ENCODE assay signal across 8 cellular contexts in genomic region chr16:2003827-2004641, GRCh38. TPM values are rescaled to one million over a fixed set of nuclear protein-coding genes. Genes with fewer than 3 reads are reported as not detected.
DNase-seq lines count a peak whose midpoint lies in the region; ATAC-seq and TF ChIP-seq lines count a peak whose summit lies in the region.

No MANE protein-coding gene starts in this region.

- peaks cover 16 to 51% (median 24%) of the 10 kb centered on the region in 4 donors for H3K4me1 ChIP-seq in Peyer's patch

- H3K9me3 ChIP-seq in Peyer's patch: no peaks in the 10 kb centered on the region

- peak; percentile 52 for ATAC-seq in GM19328 (IDR thresholded peaks at IDR 0.05; ENCODE audit: unreplicated experiment)

- TF ChIP-seq CTCF in Peyer's patch (IDR thresholded peaks at IDR 0.05) (peak; percentile 94 to 98 (median 98)), fibroblast of mammary gland (conservative IDR thresholded peaks at IDR 0.05; ENCODE audit: control insufficient read depth, insufficient read depth, low read depth, low read length) (peak; percentile 87), nephron (IDR thresholded peaks at IDR 0.05; ENCODE audit: unreplicated experiment in 3 of 3) (peak; percentile 94 to 97 (median 96))

- H3K4me3 Mint-ChIP-seq in nephron: no peak overlapping the region

- peaks cover 4% of the 10 kb centered on the region for H3K27me3 Mint-ChIP-seq in nephron (ENCODE audit: low read depth)

- H3K27me3 ChIP-seq in Peyer's patch: no peaks in the 10 kb centered on the region

- H3K36me3 ChIP-seq in Peyer's patch: peaks cover 0 to 44% (median 3%) of the 10 kb centered on the region in 3 donors

- H3K9me3 Mint-ChIP-seq in nephron: no peaks in the 10 kb centered on the region

- no peak for TF ChIP-seq POLR2A in Peyer's patch (IDR thresholded peaks at IDR 0.05)

- peaks cover 32% of the 10 kb centered on the region for H3K4me1 Mint-ChIP-seq in nephron

- DNase-seq in AG08396 (ENCODE audit: low spot score) (peak; percentile 95), LHCN-M2 (ENCODE audit: low read depth) (peak; percentile 97), Peyer's patch (peak; percentile 93 to 96 (median 95)), activated T-helper 1 cell treated with Interleukin-2 at 50 U/mL for 16 hours (ENCODE audit: low read depth) (peak; percentile 78), fibroblast of mammary gland (ENCODE audit: low read depth) (peak; percentile 86)
- DNase-seq in stimulated activated naive CD4-positive, alpha-beta T cell treated with Interleukin-2 at 50 U/mL for 16 hours (lab: John Stamatoyannopoulos, UW): peak; percentile 82

- H3K27ac ChIP-seq in Peyer's patch: peak overlapping the region in 3 of 4 donors; percentile 49 to 72 (median 55)

- H3K36me3 Mint-ChIP-seq in nephron (ENCODE audit: low read depth): peaks cover 8% of the 10 kb centered on the region

- peak overlapping the region in 1 of 4 donors; percentile 20 for H3K4me3 ChIP-seq in Peyer's patch
- H3K4me3 ChIP-seq in fibroblast of mammary gland (ENCODE audit: control insufficient read depth, low read depth, low read length): no peak overlapping the region

- no peak overlapping the region for H3K27ac Mint-ChIP-seq in nephron

RNA-seq across cellular contexts. Expression of gene ZNF598, which starts 5.6 kb away (rescaled TPM):
- total RNA-seq in LHCN-M2 (2014; rRNA removed) (37.2 and 47.5 TPM in 2 replicates), Peyer's patch (10 to 100 TPM; 48.5 to 84.0 (median 51.4) TPM)
- 25.4 TPM for polyA plus RNA-seq in LHCN-M2 (2012)

RNA-seq across cellular contexts. Expression of gene SYNGR3, which starts 14.3 kb away (rescaled TPM):
- 1.1 and 1.6 TPM in 2 replicates for total RNA-seq in LHCN-M2 (2014; rRNA removed)
- polyA plus RNA-seq in LHCN-M2 (2012): 0.97 TPM
- 1 to 10 TPM in 3 of 4 donors, not detected in 1; 1.3 to 3.9 (median 3.3) TPM for total RNA-seq in Peyer's patch

RNA-seq across cellular contexts. Expression of gene NPW, which starts 15.6 kb away (rescaled TPM):
- total RNA-seq in LHCN-M2 (2014; rRNA removed): 1.3 TPM in 2 replicates
- polyA plus RNA-seq in LHCN-M2 (2012): 0.43 TPM
- total RNA-seq in Peyer's patch: 1 to 10 TPM in 2 of 4 donors, not detected in 2; 2.8 to 9.1 TPM

RNA-seq across cellular contexts. Expression of gene GFER, which starts 20.0 kb away (rescaled TPM):
- total RNA-seq in LHCN-M2 (2014; rRNA removed) (26.0 and 30.5 TPM in 2 replicates), Peyer's patch (100 to 1,000 TPM in 1 of 4 donors, 10 to 100 TPM in 3; 31.4 to 102 (median 83.1) TPM)
- 55.8 TPM for polyA plus RNA-seq in LHCN-M2 (2012)

RNA-seq across cellular contexts. Expression of gene NHERF2, which starts 22.7 kb away (rescaled TPM):
- total RNA-seq in LHCN-M2 (2014; rRNA removed) (5.5 and 7.3 TPM in 2 replicates), Peyer's patch (100 to 1,000 TPM in 1 of 4 donors, 10 to 100 TPM in 3; 21.5 to 104 (median 30.2) TPM)
- 27.4 TPM for polyA plus RNA-seq in LHCN-M2 (2012)
